20 cellular contexts compared by ENCODE assay signal in the genomic region with DNA sequence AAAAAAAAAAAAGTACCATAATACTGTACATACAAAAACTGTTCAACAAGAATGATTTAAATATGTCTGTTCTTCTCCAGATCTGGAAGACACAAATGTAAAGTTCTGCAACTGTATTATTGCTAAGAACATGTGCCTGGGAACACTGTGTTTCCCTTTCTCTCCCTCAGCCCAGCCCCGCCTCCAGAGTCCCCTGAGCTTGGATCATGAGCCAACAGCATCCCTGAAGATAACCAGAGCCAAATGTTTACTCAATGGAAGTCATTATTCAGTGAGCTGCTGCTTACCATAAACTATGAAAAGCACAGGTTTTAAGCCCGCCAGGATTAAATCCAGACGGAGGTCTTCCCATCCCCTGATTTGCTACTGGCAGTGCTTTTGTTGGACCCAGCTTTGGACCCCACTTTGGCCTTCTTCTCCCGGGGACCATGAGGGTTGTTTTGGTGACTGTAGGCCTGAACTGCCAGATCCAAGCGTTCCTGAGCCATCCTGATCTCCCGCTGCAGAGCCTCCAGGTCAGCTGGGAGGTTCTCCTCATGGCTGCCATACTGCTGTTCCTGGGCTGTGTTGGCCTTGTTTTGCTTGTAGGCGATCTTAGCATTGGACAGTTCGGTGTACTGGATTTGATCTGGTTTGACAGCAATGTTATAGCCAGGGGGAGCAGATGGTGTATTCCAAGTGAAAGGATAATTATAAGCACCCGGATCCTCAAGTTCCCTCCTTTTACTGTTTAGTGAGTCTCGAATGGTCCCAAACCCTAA. TPM values are rescaled to one million over a fixed set of nuclear protein-coding genes. Genes with fewer than 3 reads are reported as not detected.
DNase-seq lines count a peak whose midpoint lies in the region; ATAC-seq and TF ChIP-seq lines count a peak whose summit lies in the region.
"Had no signal": no experiment of that assay in that cellular context is flagged by ENCODE, and none has a peak within 500 bp of the region (broad histone marks: within the 10 kb centered on the region; RNA-seq: fewer than 3 reads in every experiment).

No MANE protein-coding gene starts in this region.

- TF ChIP-seq CTCF in hepatocyte (IDR thresholded peaks at IDR 0.05; ENCODE audit: poor library complexity) (no peak), testis (IDR thresholded peaks at IDR 0.05) (no peak)

- peak overlapping the region; percentile 51 for H3K27ac ChIP-seq in hepatocyte
- H3K27ac ChIP-seq in testis = no peak overlapping the region
- H3K27ac ChIP-seq in CD8-positive, alpha-beta memory T cell (ENCODE audit: low read depth, low read length) = no peak overlapping the region
- H3K27ac ChIP-seq: 22Rv1, ascending aorta, PC-9 had no signal

- DNase-seq in NCI-H2171 treated with DMSO at 0.1 percent for 48 hours (lab: John Stamatoyannopoulos, UW) = peak; percentile 25
- no peak for DNase-seq in NCI-H2171 (lab: John Stamatoyannopoulos, UW)
- DNase-seq in epidermal melanocyte (ENCODE audit: insufficient read length, low spot score) = peak; percentile 52
- DNase-seq in hepatocyte (ENCODE audit: low spot score) = peak; percentile 70
- peak; percentile 43 for DNase-seq in testis
- DNase-seq in CD8-positive, alpha-beta memory T cell = no peak
- DNase-seq: activated CD8-positive, alpha-beta memory T cell treated with anti-CD3 and anti-CD28 coated beads for 24 hours; effector CD4-positive, alpha-beta T cell; EL; islet precursor cell; Kasumi-1; NCI-H187; NCI-H510A; PC-9; T-cell had no signal

- H3K4me2 ChIP-seq in hepatocyte = peak overlapping the region; percentile 19
- H3K4me2 ChIP-seq: PC-9 had no signal

- H3K36me3 ChIP-seq in hepatocyte (replicated peaks; ENCODE audit: insufficient read depth, low read depth) = no peaks in the 10 kb centered on the region
- no peaks in the 10 kb centered on the region for H3K36me3 ChIP-seq in testis (ENCODE audit: low read depth, missing control alignments)
- H3K36me3 ChIP-seq in CD8-positive, alpha-beta memory T cell (ENCODE audit: insufficient read depth, low read length) = no peaks in the 10 kb centered on the region

- H3K4me3 ChIP-seq in hepatocyte = no peak overlapping the region
- H3K4me3 ChIP-seq in testis = no peak overlapping the region
- H3K4me3 ChIP-seq in CD8-positive, alpha-beta memory T cell (ENCODE audit: low read length) = no peak overlapping the region
- H3K4me3 ChIP-seq: ascending aorta, GM12878, PC-9 had no signal

- no peak overlapping the region for H2AFZ ChIP-seq in hepatocyte
- H2AFZ ChIP-seq: PC-9 had no signal

- H3K36me3 Mint-ChIP-seq in CD8-positive, alpha-beta memory T cell = no peaks in the 10 kb centered on the region
- H3K36me3 Mint-ChIP-seq: T-cell had no signal

- WGBS in hepatocyte (ENCODE audit: low lambda C conversion rate, missing lambda C conversion rate) = 63% methylated on average over 10 of the region's 10 CpGs
- 65 to 74% methylated on average over 10 of the region's 10 CpGs for WGBS in testis, 2 donors

- H3K27me3 ChIP-seq in hepatocyte (no peaks in the 10 kb centered on the region), testis (no peaks in the 10 kb centered on the region)
- no peaks in the 10 kb centered on the region for H3K27me3 ChIP-seq in CD8-positive, alpha-beta memory T cell (ENCODE audit: insufficient read depth, low read length, poor library complexity, severe bottlenecking)
- H3K27me3 ChIP-seq: ascending aorta had no signal

- H3K9me3 Mint-ChIP-seq in CD8-positive, alpha-beta memory T cell = no peaks in the 10 kb centered on the region
- H3K9me3 Mint-ChIP-seq: T-cell had no signal

- peak overlapping the region in 1 of 8 donors; percentile 72 for H3K27ac Mint-ChIP-seq in CD8-positive, alpha-beta memory T cell
- H3K27ac Mint-ChIP-seq: T-cell had no signal

- peaks cover 4 to 17% of the 10 kb centered on the region in 2 donors for H3K27me3 Mint-ChIP-seq in CD8-positive, alpha-beta memory T cell

- POLR2A ChIA-PET in CD8-positive, alpha-beta memory T cell (lab: Charles Lee) = no interaction called here

- no peaks in the 10 kb centered on the region for H3K4me1 Mint-ChIP-seq in CD8-positive, alpha-beta memory T cell
- H3K4me1 Mint-ChIP-seq: T-cell had no signal

- CTCF ChIA-PET in CD8-positive, alpha-beta memory T cell (lab: Charles Lee) = no interaction called here

- ATAC-seq in GM19023 (IDR thresholded peaks at IDR 0.05; ENCODE audit: unreplicated experiment) = no peak
- no peak for ATAC-seq in GM18511 (IDR thresholded peaks at IDR 0.05; ENCODE audit: unreplicated experiment)
- ATAC-seq: GM12878, T-cell had no signal

- intact Hi-C loops in testis (cut with DNase I; ENCODE audit: low total_unique reads) = no loop called here

- H3K9me2 ChIP-seq in hepatocyte (replicated peaks; ENCODE audit: insufficient read depth) = no peaks in the 10 kb centered on the region

- no peak overlapping the region for H3K4me3 Mint-ChIP-seq in CD8-positive, alpha-beta memory T cell
- H3K4me3 Mint-ChIP-seq: T-cell had no signal

- H3K79me2 ChIP-seq in hepatocyte = peaks cover 20% of the 10 kb centered on the region

- no peak for TF ChIP-seq POLR2A in testis (IDR thresholded peaks at IDR 0.05)

- no peaks in the 10 kb centered on the region for H4K20me1 ChIP-seq in hepatocyte (ENCODE audit: insufficient read depth, poor library complexity, severe bottlenecking)

- H3K4me1 ChIP-seq in hepatocyte (ENCODE audit: insufficient read depth) = peaks cover 6% of the 10 kb centered on the region
- H3K4me1 ChIP-seq in testis = no peaks in the 10 kb centered on the region
- no peaks in the 10 kb centered on the region for H3K4me1 ChIP-seq in CD8-positive, alpha-beta memory T cell (ENCODE audit: insufficient read depth, low read length)

- H3K9me3 ChIP-seq in hepatocyte (ENCODE audit: low read depth) (no peaks in the 10 kb centered on the region), testis (no peaks in the 10 kb centered on the region)
- H3K9me3 ChIP-seq in CD8-positive, alpha-beta memory T cell (ENCODE audit: low read length) = no peaks in the 10 kb centered on the region
- H3K9me3 ChIP-seq: ascending aorta had no signal

RNA-seq across cellular contexts. Expression of a gene that starts 25.6 kb away (rescaled TPM):
- 9.2 and 11.4 TPM in 2 replicates for total RNA-seq in hepatocyte
- polyA plus RNA-seq in hepatocyte = 6.3 and 7.5 TPM in 2 replicates
- total RNA-seq in testis = 10 to 100 TPM; 16.9 to 21.0 TPM
- polyA plus RNA-seq in testis (ENCODE audit: insufficient read depth, low read depth, low replicate concordance) = 19.3 TPM
- total RNA-seq in CD8-positive, alpha-beta memory T cell = 10 to 100 TPM in 1 of 2 experiments, 1 to 10 TPM in 1; 9.4 to 10.2 TPM
- polyA plus RNA-seq in CD8-positive, alpha-beta memory T cell = not detected

RNA-seq across cellular contexts. Expression of a gene that starts 43.2 kb away (rescaled TPM):
- total RNA-seq in hepatocyte (not detected in 2 replicates), testis (under 1 TPM in 1 of 2 donors, not detected in 1; 0.81 TPM)
- polyA plus RNA-seq in hepatocyte (0.57 TPM in 1 of 2 replicates, not detected in the other), testis (ENCODE audit: insufficient read depth, low read depth, low replicate concordance) (2.6 TPM)
- total RNA-seq in CD8-positive, alpha-beta memory T cell = not detected
- 0.56 TPM for polyA plus RNA-seq in CD8-positive, alpha-beta memory T cell
- total RNA-seq: ascending aorta, GM12878, PC-9, T-cell had no signal

RNA-seq across cellular contexts. Expression of a gene that starts 45.7 kb away (rescaled TPM):
- total RNA-seq in hepatocyte (0.28 and 0.90 TPM in 2 replicates), testis (1 to 10 TPM; 7.6 TPM)
- polyA plus RNA-seq in hepatocyte (0.50 and 1.4 TPM in 2 replicates), testis (ENCODE audit: insufficient read depth, low read depth, low replicate concordance) (4.9 TPM)
- under 1 TPM; 0.35 to 0.71 TPM for total RNA-seq in CD8-positive, alpha-beta memory T cell
- not detected for polyA plus RNA-seq in CD8-positive, alpha-beta memory T cell
- total RNA-seq: ascending aorta had no signal

Comparison
In these comparisons a context has a peak if more than half of its experiments do, and no peak if none do; other contexts are left out.
1. DNase-seq: peak in NCI-H2171 treated with DMSO at 0.1 percent for 48 hours (single experiment), epidermal melanocyte (single experiment), hepatocyte (single experiment) and testis (single experiment); none in NCI-H2171 (single experiment) and CD8-positive, alpha-beta memory T cell (0 of 5).